1 cellular context compared by ENCODE assay signal in the genomic region with DNA sequence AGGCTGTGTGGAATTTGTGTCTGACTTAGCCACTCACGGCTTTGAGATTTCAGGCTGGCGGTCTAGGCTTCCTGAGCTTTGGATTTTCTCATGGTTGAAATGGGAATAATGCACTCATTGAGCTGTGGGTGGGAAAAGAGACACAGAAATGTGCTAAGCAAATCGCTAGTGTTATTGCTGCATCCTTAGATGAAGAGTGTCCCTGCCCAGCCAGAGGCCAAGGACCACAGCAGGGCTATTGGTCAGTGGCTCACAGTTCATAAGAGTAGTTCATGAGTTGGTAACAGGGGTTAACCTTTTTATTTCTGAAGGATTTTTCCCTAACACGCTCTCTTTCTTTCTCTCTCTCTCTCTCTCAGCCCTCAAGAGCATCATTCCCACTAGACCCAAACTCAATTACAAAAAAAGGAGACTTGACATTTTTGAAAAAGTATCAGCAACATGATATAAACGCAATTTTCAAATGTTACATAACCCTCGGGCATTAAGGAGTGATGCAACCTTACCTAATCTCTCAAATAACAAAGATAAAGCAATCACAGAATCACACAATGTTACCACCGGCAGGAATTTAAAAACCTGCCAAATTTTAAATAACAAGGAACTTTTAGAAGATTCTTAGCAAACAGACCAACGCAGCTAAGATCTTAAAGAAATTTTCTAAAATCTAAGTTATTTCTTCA.
TF ChIP-seq lines count a peak whose summit lies in the region.

No MANE protein-coding gene starts in this region.

TF ChIP-seq in GM23338, 12 proteins besides CTCF, POLR2A, EP300 and RAD21:
- TF ChIP-seq, protein P1, sequence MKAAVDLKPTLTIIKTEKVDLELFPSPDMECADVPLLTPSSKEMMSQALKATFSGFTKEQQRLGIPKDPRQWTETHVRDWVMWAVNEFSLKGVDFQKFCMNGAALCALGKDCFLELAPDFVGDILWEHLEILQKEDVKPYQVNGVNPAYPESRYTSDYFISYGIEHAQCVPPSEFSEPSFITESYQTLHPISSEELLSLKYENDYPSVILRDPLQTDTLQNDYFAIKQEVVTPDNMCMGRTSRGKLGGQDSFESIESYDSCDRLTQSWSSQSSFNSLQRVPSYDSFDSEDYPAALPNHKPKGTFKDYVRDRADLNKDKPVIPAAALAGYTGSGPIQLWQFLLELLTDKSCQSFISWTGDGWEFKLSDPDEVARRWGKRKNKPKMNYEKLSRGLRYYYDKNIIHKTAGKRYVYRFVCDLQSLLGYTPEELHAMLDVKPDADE (IDR thresholded peaks at IDR 0.05), result no peak
